ENCODE assay signal across 27 cellular contexts in genomic region chr1:222734740-222735139, GRCh38. TPM values are rescaled to one million over a fixed set of nuclear protein-coding genes. Genes with fewer than 3 reads are reported as not detected.
"Had no signal": no experiment of that assay in that cellular context is flagged by ENCODE, and none has a peak within 500 bp of the region (broad histone marks: within the 10 kb centered on the region; RNA-seq: fewer than 3 reads in every experiment).

No MANE protein-coding gene starts in this region.

- H3K36me3 ChIP-seq: uterus had no signal

- H3K4me1 ChIP-seq: left ventricle myocardium inferior, thyroid gland, upper lobe of left lung, uterus had no signal

- H3K27me3 Mint-ChIP-seq: effector memory CD8-positive, alpha-beta T cell; naive thymus-derived CD8-positive, alpha-beta T cell had no signal

- H3K27me3 ChIP-seq: esophagus muscularis mucosa, gastroesophageal sphincter, neutrophil, sigmoid colon, suprapubic skin, thyroid gland, upper lobe of left lung, uterus had no signal

- H3K4me3 Mint-ChIP-seq: dendritic cell treated with granulocyte-macrophage colony-stimulating factor and Interleukin-4, amounts not matched to agents 40 ng/mL and 50 ng/mL, for 4 days; effector memory CD8-positive, alpha-beta T cell; immature natural killer cell; naive thymus-derived CD8-positive, alpha-beta T cell had no signal

- FAIRE-seq: colon, kidney had no signal

- H3K4me3 ChIP-seq: esophagus muscularis mucosa, gastroesophageal sphincter, left ventricle myocardium inferior, lower lobe of right lung, sigmoid colon, skin epidermis, suprapubic skin, thyroid gland, upper lobe of left lung, uterus had no signal

- ATAC-seq: effector memory CD8-positive, alpha-beta T cell; gastroesophageal sphincter; left cardiac atrium; lower lobe of right lung; naive thymus-derived CD8-positive, alpha-beta T cell; stimulated activated naive CD8-positive, alpha-beta T cell treated with anti-CD3 and anti-CD28 coated beads, Interleukin-15, Interleukin-2, amounts not matched to agents 100 U/mL and 50 U/mL, for 24 hours had no signal

- H3K9me3 Mint-ChIP-seq: dendritic cell treated with granulocyte-macrophage colony-stimulating factor and Interleukin-4, amounts not matched to agents 40 ng/mL and 50 ng/mL, for 4 days; effector memory CD8-positive, alpha-beta T cell; immature natural killer cell; naive thymus-derived CD8-positive, alpha-beta T cell had no signal

- DNase-seq: effector memory CD8-positive, alpha-beta T cell; immature natural killer cell; kidney; left cardiac atrium; left ventricle myocardium inferior; lower lobe of right lung; mesenchymal stem cell; midbrain; naive thymus-derived CD8-positive, alpha-beta T cell; sigmoid colon; stimulated activated CD4-positive, alpha-beta T cell treated with anti-CD3 and anti-CD28 coated beads, Interleukin-2, amount 100 ng/mL, for 48 hours; stimulated activated naive CD8-positive, alpha-beta T cell treated with anti-CD3 and anti-CD28 coated beads, Interleukin-15, Interleukin-2, amounts not matched to agents 100 U/mL and 50 U/mL, for 24 hours; thyroid gland; upper lobe of left lung; uterus had no signal

- H3K9me3 ChIP-seq: esophagus muscularis mucosa, gastroesophageal sphincter, left ventricle myocardium inferior, lower lobe of right lung, neutrophil, sigmoid colon, suprapubic skin, thyroid gland, upper lobe of left lung, uterus had no signal

- H3K27ac Mint-ChIP-seq: dendritic cell treated with granulocyte-macrophage colony-stimulating factor and Interleukin-4, amounts not matched to agents 40 ng/mL and 50 ng/mL, for 4 days; effector memory CD8-positive, alpha-beta T cell had no signal

- H3K27ac ChIP-seq: epithelial cell of prostate, esophagus muscularis mucosa, gastroesophageal sphincter, left ventricle myocardium inferior, lower lobe of right lung, neutrophil, sigmoid colon, skin epidermis, suprapubic skin, thyroid gland, upper lobe of left lung, uterus had no signal

RNA-seq across cellular contexts. Expression of gene FAM177B, which starts 2.3 kb away (rescaled TPM):
- total RNA-seq: fibroblast of villous mesenchyme, left cardiac atrium, left ventricle myocardium inferior, osteoblast, pulmonary artery endothelial cell had no signal
- polyA plus RNA-seq: immature natural killer cell; naive thymus-derived CD8-positive, alpha-beta T cell; neural cell had no signal
